In the genomic region with DNA sequence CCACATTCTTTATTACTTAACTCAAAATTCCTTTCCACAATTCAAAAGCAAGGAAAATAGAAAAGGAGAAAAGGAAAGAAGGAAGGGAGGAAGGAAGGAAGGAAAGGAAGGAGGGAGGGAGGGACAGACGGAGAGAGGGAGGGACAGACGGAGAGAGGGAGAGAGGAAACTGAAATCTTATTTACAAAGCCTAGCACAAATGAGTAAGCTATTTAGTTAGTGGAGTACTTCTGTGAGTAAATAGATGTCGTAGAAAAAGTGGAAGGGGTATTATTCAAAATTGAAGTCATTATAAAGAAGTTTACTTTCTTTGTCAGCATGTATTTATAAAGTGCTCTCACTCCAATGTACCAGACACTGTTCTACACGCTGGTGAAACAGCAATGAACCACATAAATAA, we compare ENCODE assay signal across 18 cellular contexts.
"Had no signal": no experiment of that assay in that cellular context is flagged by ENCODE, and none has a peak within 500 bp of the region (broad histone marks: within the 10 kb centered on the region; RNA-seq: fewer than 3 reads in every experiment).

No MANE protein-coding gene starts in this region.

- H3K4me1 ChIP-seq: right atrium auricular region had no signal

- H3K36me3 ChIP-seq: right atrium auricular region, vagina had no signal

- H3K27me3 Mint-ChIP-seq: activated naive CD8-positive, alpha-beta T cell; brain had no signal

- H3K27ac ChIP-seq: right atrium auricular region, vagina had no signal

- H3K9me3 ChIP-seq: mucosa of descending colon, right atrium auricular region, vagina had no signal

- H3K9me3 Mint-ChIP-seq: activated T-cell treated with anti-CD3 and anti-CD28 coated beads, Interleukin-2, amount 50 U/mL, for 72 hours; brain; natural killer cell treated with Interleukin-12 subunit alpha and Interleukin-12 subunit beta and Interleukin-15 and Interleukin-18, amount 100 ng/mL, for 72 hours; T-helper 2 cell treated with Interferon-gamma antibody and Interleukin-4, amounts not matched to agents 5 μg/mL and 100 μg/mL, for 36 hours; type B pancreatic cell had no signal

- H3K36me3 Mint-ChIP-seq: activated naive CD8-positive, alpha-beta T cell; brain; natural killer cell treated with Interleukin-12 subunit alpha and Interleukin-12 subunit beta and Interleukin-15 and Interleukin-18, amount 100 ng/mL, for 72 hours; type B pancreatic cell had no signal

- H3K4me1 Mint-ChIP-seq: activated CD4-positive, alpha-beta T cell treated with anti-CD3 and anti-CD28 coated beads for 36 hours had no signal

- H3K4me3 ChIP-seq: mucosa of descending colon, right atrium auricular region, vagina had no signal

- H3K4me3 Mint-ChIP-seq: activated CD4-positive, alpha-beta T cell treated with anti-CD3 and anti-CD28 coated beads for 36 hours; activated naive CD8-positive, alpha-beta T cell; activated T-cell treated with anti-CD3 and anti-CD28 coated beads, Interleukin-2, amount 50 U/mL, for 72 hours; brain; natural killer cell treated with Interleukin-12 subunit alpha and Interleukin-12 subunit beta and Interleukin-15 and Interleukin-18, amount 100 ng/mL, for 72 hours; T-helper 2 cell treated with Interferon-gamma antibody and Interleukin-4, amounts not matched to agents 5 μg/mL and 100 μg/mL, for 36 hours; type B pancreatic cell had no signal

- H3K27me3 ChIP-seq: right atrium auricular region, vagina had no signal

- H3K27ac Mint-ChIP-seq: activated CD4-positive, alpha-beta T cell treated with anti-CD3 and anti-CD28 coated beads for 36 hours; activated naive CD8-positive, alpha-beta T cell; activated T-cell treated with anti-CD3 and anti-CD28 coated beads, Interleukin-2, amount 50 U/mL, for 72 hours; brain; natural killer cell treated with Interleukin-12 subunit alpha and Interleukin-12 subunit beta and Interleukin-15 and Interleukin-18, amount 100 ng/mL, for 72 hours; T-helper 2 cell treated with Interferon-gamma antibody and Interleukin-4, amounts not matched to agents 5 μg/mL and 100 μg/mL, for 36 hours; type B pancreatic cell had no signal

- DNase-seq: activated CD4-positive, alpha-beta T cell treated with anti-CD3 and anti-CD28 coated beads for 36 hours; activated CD4-positive, alpha-beta T cell treated with anti-CD3 and anti-CD28 coated beads, Interleukin-2, amount 50 U/mL, for 4 hours; activated CD4-positive, CD25-positive, alpha-beta regulatory T cell; activated naive CD4-positive, alpha-beta T cell; activated T-cell treated with anti-CD3 and anti-CD28 coated beads for 4 hours; activated T-cell treated with anti-CD3 and anti-CD28 coated beads, Interleukin-2, amount 50 U/mL, for 72 hours; kidney glomerular epithelial cell; mucosa of descending colon; stimulated activated CD4-positive, alpha-beta T cell treated with anti-CD3 and anti-CD28 coated beads, Interleukin-2, amount 100 ng/mL, for 48 hours; stimulated activated naive CD4-positive, alpha-beta T cell treated with Interleukin-2 at 50 U/mL for 16 hours; T-helper 1 cell had no signal
